In genomic region chr19:56663931-56664500, GRCh38 we compare ENCODE assay signal across 27 cellular contexts. TPM values are rescaled to one million over a fixed set of nuclear protein-coding genes. Genes with fewer than 3 reads are reported as not detected.
"Had no signal": no experiment of that assay in that cellular context is flagged by ENCODE, and none has a peak within 500 bp of the region (broad histone marks: within the 10 kb centered on the region; RNA-seq: fewer than 3 reads in every experiment).

No MANE protein-coding gene starts in this region.

- H3K4me3 ChIP-seq: left lung, lower lobe of right lung, ovary, right atrium auricular region, right lobe of liver, smooth muscle cell, tibial nerve had no signal

- H3K4me2 ChIP-seq: smooth muscle cell had no signal

- H3K9me3 ChIP-seq: ovary, right atrium auricular region, right lobe of liver had no signal

- H3K36me3 ChIP-seq: neutrophil, ovary, right lobe of liver had no signal

- ATAC-seq: left colon; left lung; naive thymus-derived CD8-positive, alpha-beta T cell; right lobe of liver; stimulated activated memory B cell treated with anti-CD40 and anti-IgM and Interleukin-4, amounts not matched to agents 10 μg/mL and 1 μg/mL and 100 μg/mL, for 72 hours; stimulated activated naive CD8-positive, alpha-beta T cell treated with anti-CD3 and anti-CD28 coated beads, Interleukin-15, amount 100 ng/mL, for 72 hours had no signal

- H3K27ac ChIP-seq: left lung, lower lobe of right lung, neutrophil, ovary, right atrium auricular region, right lobe of liver, tibial nerve had no signal

- H3K27me3 ChIP-seq: left lung, neutrophil, ovary, right atrium auricular region, right lobe of liver, tibial nerve had no signal

- H3K4me1 ChIP-seq: lower lobe of right lung, right lobe of liver had no signal

- DNase-seq: hippocampal formation; kidney glomerular epithelial cell; left colon; left lung; lower lobe of right lung; mammary epithelial cell; mesendoderm; midbrain; naive thymus-derived CD8-positive, alpha-beta T cell; occipital lobe; ovary; right lobe of liver; stimulated activated CD4-positive, alpha-beta T cell treated with anti-CD3 and anti-CD28 coated beads, Interleukin-1b, Interleukin-23, amount 100 ng/mL, for 48 hours; stimulated activated CD4-positive, alpha-beta T cell treated with anti-CD3 and anti-CD28 coated beads, Interleukin-2, amount 100 ng/mL, for 48 hours; stimulated activated CD4-positive, alpha-beta T cell treated with anti-CD3 and anti-CD28 coated beads, Interleukin-4, amount 100 ng/mL, for 4 hours; stimulated activated CD8-positive, alpha-beta memory T cell treated with anti-CD3 and anti-CD28 coated beads, Interleukin-4, amount 100 ng/mL, for 48 hours; stimulated activated naive CD4-positive, alpha-beta T cell treated with Interleukin-2 at 50 U/mL for 16 hours; stimulated activated naive CD8-positive, alpha-beta T cell treated with anti-CD3 and anti-CD28 coated beads, Interleukin-15, amount 100 ng/mL, for 72 hours; substantia nigra had no signal

RNA-seq across cellular contexts. Expression of gene ZNF835, which starts 7.5 kb away (rescaled TPM):
- total RNA-seq: neural crest cell, smooth muscle cell had no signal
- polyA plus RNA-seq: keratinocyte, mammary epithelial cell, smooth muscle cell had no signal

RNA-seq across cellular contexts. Expression of gene SMIM17, which starts 21.1 kb away (rescaled TPM):
- total RNA-seq: left lung; lower lobe of right lung; naive thymus-derived CD8-positive, alpha-beta T cell; right atrium auricular region; right lobe of liver had no signal
- polyA plus RNA-seq: liver, mammary epithelial cell had no signal
